1 cellular context compared by ENCODE assay signal in the genomic region with DNA sequence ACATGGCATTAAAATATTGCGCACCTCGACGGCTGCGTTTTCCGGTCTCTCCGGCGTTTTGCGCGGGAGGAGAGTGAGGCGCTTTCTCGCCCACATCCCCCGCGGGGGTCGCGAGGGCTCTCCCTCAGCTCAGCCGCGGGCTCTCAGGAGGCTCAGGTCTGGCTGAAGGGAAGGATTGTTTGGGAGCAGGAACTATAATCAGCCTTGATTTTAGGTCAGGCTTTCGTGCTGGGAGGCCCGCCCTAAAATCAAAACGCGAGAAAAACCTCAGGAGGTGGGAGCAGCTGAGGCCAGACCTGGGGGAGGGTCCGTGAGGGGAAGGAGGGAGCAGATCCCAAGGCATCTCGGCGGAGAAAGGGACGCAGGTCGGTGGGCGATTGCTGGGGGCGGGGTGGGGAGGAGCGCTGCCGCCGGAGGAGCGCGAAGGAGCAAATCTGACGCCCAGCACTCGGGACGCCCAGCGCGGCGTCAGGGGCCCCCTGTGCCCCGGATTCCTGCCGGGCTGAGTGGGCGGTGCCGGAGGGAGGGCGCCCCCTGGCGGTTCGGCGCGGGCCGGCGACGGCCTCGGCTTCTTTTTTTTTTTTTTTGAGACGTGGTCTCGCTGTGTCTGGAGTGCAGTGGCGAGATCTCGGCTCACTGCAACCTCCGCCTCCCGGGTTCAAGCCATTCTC.
A peak's percentile ranks its signal among the peaks of the same experiment; 100 is the strongest.
TF ChIP-seq lines count a peak whose summit lies in the region.

No MANE protein-coding gene starts in this region.

TF ChIP-seq in K562, 482 proteins besides CTCF, POLR2A, EP300 and RAD21 (continued from another document and continues in another):
- TF ChIP-seq JUND (IDR thresholded peaks at IDR 0.05; ENCODE audit: borderline replicate concordance, low read depth, low read length): 0 out of 2 replicates have a peak, but pooled peaks have one; percentile 8
- no peak for TF ChIP-seq JUND (tag; IDR thresholded peaks at IDR 0.05; ENCODE audit: borderline replicate concordance, low read depth, low read length)
- TF ChIP-seq ZNF589 (CRISPR knock-in tag; IDR thresholded peaks at IDR 0.05; ENCODE audit: low read depth): no peak
- no peak for TF ChIP-seq CC2D1A (IDR thresholded peaks at IDR 0.05)
- TF ChIP-seq, protein P1, sequence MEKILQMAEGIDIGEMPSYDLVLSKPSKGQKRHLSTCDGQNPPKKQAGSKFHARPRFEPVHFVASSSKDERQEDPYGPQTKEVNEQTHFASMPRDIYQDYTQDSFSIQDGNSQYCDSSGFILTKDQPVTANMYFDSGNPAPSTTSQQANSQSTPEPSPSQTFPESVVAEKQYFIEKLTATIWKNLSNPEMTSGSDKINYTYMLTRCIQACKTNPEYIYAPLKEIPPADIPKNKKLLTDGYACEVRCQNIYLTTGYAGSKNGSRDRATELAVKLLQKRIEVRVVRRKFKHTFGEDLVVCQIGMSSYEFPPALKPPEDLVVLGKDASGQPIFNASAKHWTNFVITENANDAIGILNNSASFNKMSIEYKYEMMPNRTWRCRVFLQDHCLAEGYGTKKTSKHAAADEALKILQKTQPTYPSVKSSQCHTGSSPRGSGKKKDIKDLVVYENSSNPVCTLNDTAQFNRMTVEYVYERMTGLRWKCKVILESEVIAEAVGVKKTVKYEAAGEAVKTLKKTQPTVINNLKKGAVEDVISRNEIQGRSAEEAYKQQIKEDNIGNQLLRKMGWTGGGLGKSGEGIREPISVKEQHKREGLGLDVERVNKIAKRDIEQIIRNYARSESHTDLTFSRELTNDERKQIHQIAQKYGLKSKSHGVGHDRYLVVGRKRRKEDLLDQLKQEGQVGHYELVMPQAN (IDR thresholded peaks at IDR 0.05; ENCODE audit: borderline replicate concordance): no peak
- 0 out of 2 replicates have a peak, but pooled peaks have one; percentile 64 for TF ChIP-seq ZNF197 (CRISPR knock-in tag; IDR thresholded peaks at IDR 0.05; ENCODE audit: low read depth)
- TF ChIP-seq NBN (IDR thresholded peaks at IDR 0.05; ENCODE audit: low read depth): no peak
- peak; percentile 72; the same call in 1 of the 2 replicates for TF ChIP-seq CBX1 (IDR thresholded peaks at IDR 0.05; ENCODE audit: low read depth)
- TF ChIP-seq HNRNPLL (IDR thresholded peaks at IDR 0.05; ENCODE audit: low read depth, low read length, poor library complexity, severe bottlenecking): no peak
- TF ChIP-seq BRF1 (IDR thresholded peaks at IDR 0.05; ENCODE audit: borderline replicate concordance, extremely low read depth, insufficient read length): no peak
- TF ChIP-seq YY1 (IDR thresholded peaks at IDR 0.05; ENCODE audit: borderline replicate concordance in 1 of 3, control insufficient read depth in 1 of 3, extremely low read depth in 1 of 3, insufficient read depth in 3 of 3, insufficient read length in 1 of 3, insufficient replicate concordance in 2 of 3, low read depth in 1 of 3, low read length in 2 of 3): peak in 2 of 3 experiments; percentile 22 to 29
- 0 out of 2 replicates have a peak, but pooled peaks have one; percentile 41 for TF ChIP-seq FOSL1 (tag; conservative IDR thresholded peaks at IDR 0.05)
- no peak for TF ChIP-seq ARID2 (IDR thresholded peaks at IDR 0.05)
- TF ChIP-seq, protein P2, sequence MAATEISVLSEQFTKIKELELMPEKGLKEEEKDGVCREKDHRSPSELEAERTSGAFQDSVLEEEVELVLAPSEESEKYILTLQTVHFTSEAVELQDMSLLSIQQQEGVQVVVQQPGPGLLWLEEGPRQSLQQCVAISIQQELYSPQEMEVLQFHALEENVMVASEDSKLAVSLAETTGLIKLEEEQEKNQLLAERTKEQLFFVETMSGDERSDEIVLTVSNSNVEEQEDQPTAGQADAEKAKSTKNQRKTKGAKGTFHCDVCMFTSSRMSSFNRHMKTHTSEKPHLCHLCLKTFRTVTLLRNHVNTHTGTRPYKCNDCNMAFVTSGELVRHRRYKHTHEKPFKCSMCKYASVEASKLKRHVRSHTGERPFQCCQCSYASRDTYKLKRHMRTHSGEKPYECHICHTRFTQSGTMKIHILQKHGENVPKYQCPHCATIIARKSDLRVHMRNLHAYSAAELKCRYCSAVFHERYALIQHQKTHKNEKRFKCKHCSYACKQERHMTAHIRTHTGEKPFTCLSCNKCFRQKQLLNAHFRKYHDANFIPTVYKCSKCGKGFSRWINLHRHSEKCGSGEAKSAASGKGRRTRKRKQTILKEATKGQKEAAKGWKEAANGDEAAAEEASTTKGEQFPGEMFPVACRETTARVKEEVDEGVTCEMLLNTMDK (IDR thresholded peaks at IDR 0.05; ENCODE audit: borderline replicate concordance, insufficient read depth, low read depth, low read length, poor library complexity, severe bottlenecking): peak; percentile 90
- peak; percentile 90 for TF ChIP-seq SMAD4 (CRISPR knock-in tag; conservative IDR thresholded peaks at IDR 0.05)
- TF ChIP-seq, protein P3, sequence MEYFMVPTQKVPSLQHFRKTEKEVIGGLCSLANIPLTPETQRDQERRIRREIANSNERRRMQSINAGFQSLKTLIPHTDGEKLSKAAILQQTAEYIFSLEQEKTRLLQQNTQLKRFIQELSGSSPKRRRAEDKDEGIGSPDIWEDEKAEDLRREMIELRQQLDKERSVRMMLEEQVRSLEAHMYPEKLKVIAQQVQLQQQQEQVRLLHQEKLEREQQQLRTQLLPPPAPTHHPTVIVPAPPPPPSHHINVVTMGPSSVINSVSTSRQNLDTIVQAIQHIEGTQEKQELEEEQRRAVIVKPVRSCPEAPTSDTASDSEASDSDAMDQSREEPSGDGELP (CRISPR knock-in tag; IDR thresholded peaks at IDR 0.05; ENCODE audit: borderline replicate concordance): peak; percentile 58; the same call in 1 of the 2 replicates
- TF ChIP-seq XRCC4 (IDR thresholded peaks at IDR 0.05; ENCODE audit: extremely low read depth, insufficient read depth, insufficient read length): no peak
- TF ChIP-seq ZBTB8A (IDR thresholded peaks at IDR 0.05; ENCODE audit: partially characterized antibody): no peak
- peak; percentile 40 for TF ChIP-seq HMGN3 (IDR thresholded peaks at IDR 0.05; ENCODE audit: borderline replicate concordance, extremely low read depth, insufficient read length, low read depth, low read length)
- TF ChIP-seq, protein P4, sequence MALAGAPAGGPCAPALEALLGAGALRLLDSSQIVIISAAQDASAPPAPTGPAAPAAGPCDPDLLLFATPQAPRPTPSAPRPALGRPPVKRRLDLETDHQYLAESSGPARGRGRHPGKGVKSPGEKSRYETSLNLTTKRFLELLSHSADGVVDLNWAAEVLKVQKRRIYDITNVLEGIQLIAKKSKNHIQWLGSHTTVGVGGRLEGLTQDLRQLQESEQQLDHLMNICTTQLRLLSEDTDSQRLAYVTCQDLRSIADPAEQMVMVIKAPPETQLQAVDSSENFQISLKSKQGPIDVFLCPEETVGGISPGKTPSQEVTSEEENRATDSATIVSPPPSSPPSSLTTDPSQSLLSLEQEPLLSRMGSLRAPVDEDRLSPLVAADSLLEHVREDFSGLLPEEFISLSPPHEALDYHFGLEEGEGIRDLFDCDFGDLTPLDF (CRISPR knock-in tag; IDR thresholded peaks at IDR 0.05): no peak
- TF ChIP-seq L3MBTL2 (IDR thresholded peaks at IDR 0.05): peak; percentile 47; the same call in 1 of the 2 replicates
- peak; percentile 24; the same call in 1 of the 2 replicates for TF ChIP-seq PHF8 (IDR thresholded peaks at IDR 0.05; ENCODE audit: borderline replicate concordance, low read length)
- no peak for TF ChIP-seq U2AF2 (optimal IDR thresholded peaks at IDR 0.05; ENCODE audit: low read depth, low read length)
- TF ChIP-seq SMARCA4 (IDR thresholded peaks at IDR 0.05): no peak
- no peak for TF ChIP-seq ETV6 (IDR thresholded peaks at IDR 0.05; ENCODE audit: borderline replicate concordance in 1 of 2, low read depth in 2 of 2, low read length in 1 of 2)
- TF ChIP-seq ETV6 (CRISPR knock-in tag; IDR thresholded peaks at IDR 0.05; ENCODE audit: borderline replicate concordance): no peak
- no peak for TF ChIP-seq PYGO2 (tag; IDR thresholded peaks at IDR 0.05)
- TF ChIP-seq CHD2 (IDR thresholded peaks at IDR 0.05; ENCODE audit: low read depth, low read length): peak; percentile 54; the same call in 1 of the 2 replicates
- TF ChIP-seq SP1 (CRISPR knock-in tag; IDR thresholded peaks at IDR 0.05): peak; percentile 83
- TF ChIP-seq ADNP (tag; IDR thresholded peaks at IDR 0.05): 0 out of 2 replicates have a peak, but pooled peaks have one; percentile 77
- TF ChIP-seq EGR1 (conservative IDR thresholded peaks at IDR 0.05): peak; percentile 95
- no peak for TF ChIP-seq PURB (CRISPR knock-in tag; IDR thresholded peaks at IDR 0.05; ENCODE audit: low read depth)
- TF ChIP-seq, protein P5, sequence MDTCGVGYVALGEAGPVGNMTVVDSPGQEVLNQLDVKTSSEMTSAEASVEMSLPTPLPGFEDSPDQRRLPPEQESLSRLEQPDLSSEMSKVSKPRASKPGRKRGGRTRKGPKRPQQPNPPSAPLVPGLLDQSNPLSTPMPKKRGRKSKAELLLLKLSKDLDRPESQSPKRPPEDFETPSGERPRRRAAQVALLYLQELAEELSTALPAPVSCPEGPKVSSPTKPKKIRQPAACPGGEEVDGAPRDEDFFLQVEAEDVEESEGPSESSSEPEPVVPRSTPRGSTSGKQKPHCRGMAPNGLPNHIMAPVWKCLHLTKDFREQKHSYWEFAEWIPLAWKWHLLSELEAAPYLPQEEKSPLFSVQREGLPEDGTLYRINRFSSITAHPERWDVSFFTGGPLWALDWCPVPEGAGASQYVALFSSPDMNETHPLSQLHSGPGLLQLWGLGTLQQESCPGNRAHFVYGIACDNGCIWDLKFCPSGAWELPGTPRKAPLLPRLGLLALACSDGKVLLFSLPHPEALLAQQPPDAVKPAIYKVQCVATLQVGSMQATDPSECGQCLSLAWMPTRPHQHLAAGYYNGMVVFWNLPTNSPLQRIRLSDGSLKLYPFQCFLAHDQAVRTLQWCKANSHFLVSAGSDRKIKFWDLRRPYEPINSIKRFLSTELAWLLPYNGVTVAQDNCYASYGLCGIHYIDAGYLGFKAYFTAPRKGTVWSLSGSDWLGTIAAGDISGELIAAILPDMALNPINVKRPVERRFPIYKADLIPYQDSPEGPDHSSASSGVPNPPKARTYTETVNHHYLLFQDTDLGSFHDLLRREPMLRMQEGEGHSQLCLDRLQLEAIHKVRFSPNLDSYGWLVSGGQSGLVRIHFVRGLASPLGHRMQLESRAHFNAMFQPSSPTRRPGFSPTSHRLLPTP (IDR thresholded peaks at IDR 0.05; ENCODE audit: borderline replicate concordance, extremely low read depth, insufficient read length): peak; percentile 55
- peak; percentile 93 to 95 for TF ChIP-seq KDM1A (IDR thresholded peaks at IDR 0.05)
- TF ChIP-seq, protein P6, sequence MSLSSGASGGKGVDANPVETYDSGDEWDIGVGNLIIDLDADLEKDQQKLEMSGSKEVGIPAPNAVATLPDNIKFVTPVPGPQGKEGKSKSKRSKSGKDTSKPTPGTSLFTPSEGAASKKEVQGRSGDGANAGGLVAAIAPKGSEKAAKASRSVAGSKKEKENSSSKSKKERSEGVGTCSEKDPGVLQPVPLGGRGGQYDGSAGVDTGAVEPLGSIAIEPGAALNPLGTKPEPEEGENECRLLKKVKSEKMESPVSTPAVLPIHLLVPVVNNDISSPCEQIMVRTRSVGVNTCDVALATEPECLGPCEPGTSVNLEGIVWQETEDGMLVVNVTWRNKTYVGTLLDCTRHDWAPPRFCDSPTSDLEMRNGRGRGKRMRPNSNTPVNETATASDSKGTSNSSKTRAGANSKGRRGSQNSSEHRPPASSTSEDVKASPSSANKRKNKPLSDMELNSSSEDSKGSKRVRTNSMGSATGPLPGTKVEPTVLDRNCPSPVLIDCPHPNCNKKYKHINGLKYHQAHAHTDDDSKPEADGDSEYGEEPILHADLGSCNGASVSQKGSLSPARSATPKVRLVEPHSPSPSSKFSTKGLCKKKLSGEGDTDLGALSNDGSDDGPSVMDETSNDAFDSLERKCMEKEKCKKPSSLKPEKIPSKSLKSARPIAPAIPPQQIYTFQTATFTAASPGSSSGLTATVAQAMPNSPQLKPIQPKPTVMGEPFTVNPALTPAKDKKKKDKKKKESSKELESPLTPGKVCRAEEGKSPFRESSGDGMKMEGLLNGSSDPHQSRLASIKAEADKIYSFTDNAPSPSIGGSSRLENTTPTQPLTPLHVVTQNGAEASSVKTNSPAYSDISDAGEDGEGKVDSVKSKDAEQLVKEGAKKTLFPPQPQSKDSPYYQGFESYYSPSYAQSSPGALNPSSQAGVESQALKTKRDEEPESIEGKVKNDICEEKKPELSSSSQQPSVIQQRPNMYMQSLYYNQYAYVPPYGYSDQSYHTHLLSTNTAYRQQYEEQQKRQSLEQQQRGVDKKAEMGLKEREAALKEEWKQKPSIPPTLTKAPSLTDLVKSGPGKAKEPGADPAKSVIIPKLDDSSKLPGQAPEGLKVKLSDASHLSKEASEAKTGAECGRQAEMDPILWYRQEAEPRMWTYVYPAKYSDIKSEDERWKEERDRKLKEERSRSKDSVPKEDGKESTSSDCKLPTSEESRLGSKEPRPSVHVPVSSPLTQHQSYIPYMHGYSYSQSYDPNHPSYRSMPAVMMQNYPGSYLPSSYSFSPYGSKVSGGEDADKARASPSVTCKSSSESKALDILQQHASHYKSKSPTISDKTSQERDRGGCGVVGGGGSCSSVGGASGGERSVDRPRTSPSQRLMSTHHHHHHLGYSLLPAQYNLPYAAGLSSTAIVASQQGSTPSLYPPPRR (CRISPR knock-in tag; IDR thresholded peaks at IDR 0.05; ENCODE audit: borderline replicate concordance): no peak
- TF ChIP-seq ZFP1 (CRISPR knock-in tag; IDR thresholded peaks at IDR 0.05): no peak
- peak; percentile 86 for TF ChIP-seq CXXC5 (CRISPR knock-in tag; IDR thresholded peaks at IDR 0.05)
- no peak for TF ChIP-seq ZSCAN29 (IDR thresholded peaks at IDR 0.05)
- TF ChIP-seq, protein P7, sequence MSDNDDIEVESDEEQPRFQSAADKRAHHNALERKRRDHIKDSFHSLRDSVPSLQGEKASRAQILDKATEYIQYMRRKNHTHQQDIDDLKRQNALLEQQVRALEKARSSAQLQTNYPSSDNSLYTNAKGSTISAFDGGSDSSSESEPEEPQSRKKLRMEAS (CRISPR knock-in tag; IDR thresholded peaks at IDR 0.05): no peak
- TF ChIP-seq RB1 (IDR thresholded peaks at IDR 0.05; ENCODE audit: low read depth): peak; percentile 81
- no peak for TF ChIP-seq ZNF282 (CRISPR knock-in tag; IDR thresholded peaks at IDR 0.05)
- TF ChIP-seq MECOM (CRISPR knock-in tag; IDR thresholded peaks at IDR 0.05): no peak
- TF ChIP-seq RCOR1 (IDR thresholded peaks at IDR 0.05; ENCODE audit: borderline replicate concordance in 1 of 2, low read depth in 2 of 2, low read length in 2 of 2): peak; percentile 24 to 66; a peak in 3 of 4 replicates
- TF ChIP-seq ZEB2 (IDR thresholded peaks at IDR 0.05): 0 out of 2 replicates have a peak, but pooled peaks have one; percentile 30
- TF ChIP-seq XRCC5 (IDR thresholded peaks at IDR 0.05; ENCODE audit: low read depth, low read length): 0 out of 2 replicates have a peak, but pooled peaks have one; percentile 67
- TF ChIP-seq ZNF263 (CRISPR knock-in tag; IDR thresholded peaks at IDR 0.05; ENCODE audit: borderline replicate concordance): 0 out of 2 replicates have a peak, but pooled peaks have one; percentile 38
- no peak for TF ChIP-seq HCFC1 (IDR thresholded peaks at IDR 0.05; ENCODE audit: low read depth, low read length)
- TF ChIP-seq BDP1 (IDR thresholded peaks at IDR 0.05; ENCODE audit: insufficient read depth, insufficient read length): no peak
- TF ChIP-seq ATF7 (IDR thresholded peaks at IDR 0.05): 0 out of 2 replicates have a peak, but pooled peaks have one; percentile 37
- 0 out of 2 replicates have a peak, but pooled peaks have one; percentile 7 for TF ChIP-seq ARID1B (IDR thresholded peaks at IDR 0.05)
- TF ChIP-seq PHF20 (IDR thresholded peaks at IDR 0.05; ENCODE audit: partially characterized antibody): no peak
